Comparison of ENCODE assay signal across 10 cellular contexts in genomic region chr19:10763828-10764339, GRCh38. TPM values are rescaled to one million over a fixed set of nuclear protein-coding genes. Genes with fewer than 3 reads are reported as not detected.
DNase-seq lines count a peak whose midpoint lies in the region; ATAC-seq and TF ChIP-seq lines count a peak whose summit lies in the region.
"Had no signal": no experiment of that assay in that cellular context is flagged by ENCODE, and none has a peak within 500 bp of the region (broad histone marks: within the 10 kb centered on the region; RNA-seq: fewer than 3 reads in every experiment).

No MANE protein-coding gene starts in this region.

- intact Hi-C loops in activated CD4-positive, alpha-beta T cell treated with anti-CD3 and anti-CD28 coated beads, Interleukin-2, amount 10 ng/mL, durations not matched to agents 24 days and 14 days (cut with micrococcal nuclease) = no loop called here
- intact Hi-C loops in spleen (cut with DNase I; ENCODE audit: low total_unique reads) = no loop called here

- TF ChIP-seq POLR2A in spleen (IDR thresholded peaks at IDR 0.05) = no peak

- ATAC-seq in T-helper 17 cell (no peak), GM19328 (IDR thresholded peaks at IDR 0.05; ENCODE audit: unreplicated experiment) (no peak), GM19035 (IDR thresholded peaks at IDR 0.05; ENCODE audit: unreplicated experiment) (no peak)

- no peaks in the 10 kb centered on the region for H3K27me3 Mint-ChIP-seq in activated CD4-positive, alpha-beta T cell treated with anti-CD3 and anti-CD28 coated beads, Interleukin-2, amount 10 ng/mL, durations not matched to agents 24 days and 14 days
- H3K27me3 Mint-ChIP-seq in T-helper 17 cell = no peaks in the 10 kb centered on the region

- no peaks in the 10 kb centered on the region for H3K9me3 ChIP-seq in T-helper 17 cell (ENCODE audit: control insufficient read depth, low read length, poor library complexity, severe bottlenecking)
- H3K9me3 ChIP-seq in spleen = no peaks in the 10 kb centered on the region
- H3K9me3 ChIP-seq: prostate gland had no signal

- H3K27me3 ChIP-seq in spleen (replicated peaks in 1 of 7) = no peaks in the 10 kb centered on the region

- H3K9me3 Mint-ChIP-seq in activated CD4-positive, alpha-beta T cell treated with anti-CD3 and anti-CD28 coated beads, Interleukin-2, amount 10 ng/mL, durations not matched to agents 24 days and 14 days = no peaks in the 10 kb centered on the region

- H3K27ac Mint-ChIP-seq in activated CD4-positive, alpha-beta T cell treated with anti-CD3 and anti-CD28 coated beads, Interleukin-2, amount 10 ng/mL, durations not matched to agents 24 days and 14 days = peak overlapping the region; percentile 85
- H3K27ac Mint-ChIP-seq in T-helper 17 cell = peak overlapping the region; percentile 97

- peaks cover 41% of the 10 kb centered on the region for H3K36me3 Mint-ChIP-seq in activated CD4-positive, alpha-beta T cell treated with anti-CD3 and anti-CD28 coated beads, Interleukin-2, amount 10 ng/mL, durations not matched to agents 24 days and 14 days (ENCODE audit: low read depth)
- H3K36me3 Mint-ChIP-seq in T-helper 17 cell (ENCODE audit: low read depth) = peaks cover 6% of the 10 kb centered on the region

- H3K4me1 Mint-ChIP-seq in activated CD4-positive, alpha-beta T cell treated with anti-CD3 and anti-CD28 coated beads, Interleukin-2, amount 10 ng/mL, durations not matched to agents 24 days and 14 days = peaks cover 68% of the 10 kb centered on the region
- H3K4me1 Mint-ChIP-seq in T-helper 17 cell = peaks cover 55% of the 10 kb centered on the region

- TF ChIP-seq CTCF in spleen (IDR thresholded peaks at IDR 0.05 in 8 of 11, conservative IDR thresholded peaks at IDR 0.05 in 3 of 11) = no peak

- 66 to 84% (median 75%) methylated on average over 8 to 11 of the region's 11 CpGs for WGBS in spleen, 5 donors

- H3K36me3 ChIP-seq in spleen = peaks cover 0 to 75% (median 13%) of the 10 kb centered on the region in 6 donors
- H3K36me3 ChIP-seq: prostate gland had no signal

- H3K4me3 Mint-ChIP-seq in activated CD4-positive, alpha-beta T cell treated with anti-CD3 and anti-CD28 coated beads, Interleukin-2, amount 10 ng/mL, durations not matched to agents 24 days and 14 days = peak overlapping the region; percentile 70
- peak overlapping the region; percentile 84 for H3K4me3 Mint-ChIP-seq in T-helper 17 cell

- peak overlapping the region in 6 of 8 donors; percentile 45 to 92 (median 86) for H3K27ac ChIP-seq in spleen
- H3K27ac ChIP-seq: KMS-11, prostate gland had no signal

- no peak for DNase-seq in activated CD4-positive, alpha-beta T cell treated with anti-CD3 and anti-CD28 coated beads, Interleukin-2, amount 10 ng/mL, durations not matched to agents 24 days and 14 days
- DNase-seq in activated CD4-positive, alpha-beta T cell treated with anti-CD3 and anti-CD28 coated beads for 48 hours = no peak
- DNase-seq in T-helper 17 cell (no peak), glomerular visceral epithelial cell (ENCODE audit: extremely low spot score) (peak; percentile 83), spleen (no peak), DMS79 (lab: John Stamatoyannopoulos, UW) (no peak)

- no peak overlapping the region for H3K4me3 ChIP-seq in spleen
- H3K4me3 ChIP-seq: prostate gland had no signal

- peaks cover 68 to 100% (median 96%) of the 10 kb centered on the region in 6 donors for H3K4me1 ChIP-seq in spleen

RNA-seq across cellular contexts. Expression of gene DNM2, which starts 46.0 kb away (rescaled TPM):
- 198 and 211 TPM in 2 replicates for total RNA-seq in activated CD4-positive, alpha-beta T cell treated with anti-CD3 and anti-CD28 coated beads, Interleukin-2, amount 10 ng/mL, durations not matched to agents 24 days and 14 days
- total RNA-seq in T-helper 17 cell (100 to 1,000 TPM; 267 to 273 TPM), spleen (100 to 1,000 TPM; 175 to 298 (median 197) TPM)
- polyA plus RNA-seq in spleen = 100 to 1,000 TPM in 1 of 3 donors, 10 to 100 TPM in 2; 57.1 to 104 (median 89.0) TPM
